Comparison of ENCODE assay signal across 14 cellular contexts in the genomic region with DNA sequence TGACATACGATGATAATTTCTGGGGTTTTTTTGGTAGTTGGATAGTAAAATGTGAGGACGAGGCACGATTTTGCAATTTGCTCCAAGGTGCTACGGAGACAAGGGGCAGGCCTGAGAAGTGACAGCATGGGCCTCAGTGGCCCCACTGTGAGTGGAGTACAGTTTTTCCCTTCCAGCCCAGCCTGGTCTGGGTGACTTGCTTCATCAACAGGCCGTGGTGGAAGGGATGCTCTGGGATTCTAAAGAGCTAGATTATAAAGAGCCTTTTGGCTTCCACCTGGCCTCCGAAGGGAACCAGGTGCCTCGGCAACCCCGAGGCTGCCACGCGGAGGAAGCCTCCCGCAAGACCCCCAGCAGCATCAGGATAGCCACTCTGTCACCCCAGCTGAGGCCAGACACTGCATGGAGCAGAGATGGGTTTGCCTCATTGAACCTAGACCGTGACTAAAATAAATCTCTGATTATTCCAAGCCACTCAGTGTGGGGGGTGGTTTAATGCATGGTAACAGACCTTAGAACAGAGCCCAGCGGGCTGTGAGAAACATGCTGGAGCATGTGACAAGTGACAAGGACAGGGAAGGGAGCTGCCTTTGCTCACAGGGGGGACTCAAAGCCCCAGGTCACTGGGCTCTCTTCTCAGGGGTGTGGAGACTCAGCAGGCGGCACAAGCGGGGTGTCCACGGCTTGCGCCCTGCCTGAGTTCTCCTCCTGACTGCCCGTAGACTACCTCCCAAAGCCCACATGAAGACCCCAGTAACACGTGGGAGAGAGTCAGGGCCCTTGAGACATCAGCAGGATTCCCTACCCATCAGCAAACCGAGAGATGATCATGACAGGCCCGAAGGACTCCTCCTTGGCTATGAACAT. TPM values are rescaled to one million over a fixed set of nuclear protein-coding genes. Genes with fewer than 3 reads are reported as not detected.
DNase-seq lines count a peak whose midpoint lies in the region; ATAC-seq and TF ChIP-seq lines count a peak whose summit lies in the region.
"Had no signal": no experiment of that assay in that cellular context is flagged by ENCODE, and none has a peak within 500 bp of the region (broad histone marks: within the 10 kb centered on the region; RNA-seq: fewer than 3 reads in every experiment).

No MANE protein-coding gene starts in this region.

- no peaks in the 10 kb centered on the region for H3K27me3 Mint-ChIP-seq in activated T-helper 2 cell treated with anti-CD3 and anti-CD28 coated beads, Interferon-gamma antibody, Interleukin-2, Interleukin-4, amounts not matched to agents 10 μg/mL and 5 μg/mL and 100 μg/mL, durations not matched to agents 14 hours and 24 hours and 36 hours (ENCODE audit: low read depth)
- H3K27me3 Mint-ChIP-seq in natural killer cell (ENCODE audit: low read depth in 2 of 2) = no peaks in the 10 kb centered on the region

- H3K4me3 ChIP-seq in Peyer's patch (no peak overlapping the region), transverse colon (no peak overlapping the region), body of pancreas (no peak overlapping the region)

- no peaks in the 10 kb centered on the region for H3K4me1 Mint-ChIP-seq in activated T-helper 2 cell treated with anti-CD3 and anti-CD28 coated beads, Interferon-gamma antibody, Interleukin-2, Interleukin-4, amounts not matched to agents 10 μg/mL and 5 μg/mL and 100 μg/mL, durations not matched to agents 14 hours and 24 hours and 36 hours (ENCODE audit: low read depth)
- H3K4me1 Mint-ChIP-seq in natural killer cell = no peaks in the 10 kb centered on the region

- no peaks in the 10 kb centered on the region for H3K27me3 ChIP-seq in Peyer's patch
- H3K27me3 ChIP-seq in transverse colon = no peaks in the 10 kb centered on the region
- H3K27me3 ChIP-seq in body of pancreas = no peaks in the 10 kb centered on the region

- H3K9me3 Mint-ChIP-seq in activated T-helper 2 cell treated with anti-CD3 and anti-CD28 coated beads, Interferon-gamma antibody, Interleukin-2, Interleukin-4, amounts not matched to agents 10 μg/mL and 5 μg/mL and 100 μg/mL, durations not matched to agents 14 hours and 24 hours and 36 hours = no peaks in the 10 kb centered on the region
- H3K9me3 Mint-ChIP-seq in natural killer cell = no peaks in the 10 kb centered on the region

- TF ChIP-seq POLR2A in Peyer's patch (IDR thresholded peaks at IDR 0.05) (no peak), transverse colon (IDR thresholded peaks at IDR 0.05) (no peak), body of pancreas (IDR thresholded peaks at IDR 0.05) (no peak)

- ATAC-seq in natural killer cell = no peak
- ATAC-seq in sciatic nerve = no peak
- ATAC-seq in body of pancreas = no peak

- no peak for TF ChIP-seq EP300 in transverse colon (IDR thresholded peaks at IDR 0.05; ENCODE audit: low read depth)

- TF ChIP-seq CTCF in Peyer's patch (IDR thresholded peaks at IDR 0.05) = no peak
- no peak for TF ChIP-seq CTCF in natural killer cell (IDR thresholded peaks at IDR 0.05)
- no peak for TF ChIP-seq CTCF in transverse colon (IDR thresholded peaks at IDR 0.05)
- no peak for TF ChIP-seq CTCF in body of pancreas (IDR thresholded peaks at IDR 0.05)

- 91 to 93% methylated on average over 3 to 21 of the region's 21 CpGs for WGBS in transverse colon (ENCODE audit: low coverage in 1 of 2), 2 donors
- WGBS in body of pancreas, 2 donors = 87 to 90% methylated on average over 20 to 21 of the region's 21 CpGs

- no peaks in the 10 kb centered on the region for H3K9me3 ChIP-seq in Peyer's patch
- no peaks in the 10 kb centered on the region for H3K9me3 ChIP-seq in transverse colon
- H3K9me3 ChIP-seq in body of pancreas = no peaks in the 10 kb centered on the region

- in situ Hi-C loops in transverse colon (cut with MboI; ENCODE audit: low pct_ligation_motif_present in 1 of 4, low pct_unique_long_range_greater_than_20kb in 1 of 4, low sequenced_read_pairs in 3 of 4) = no loop called here

- H3K36me3 Mint-ChIP-seq in activated T-helper 2 cell treated with anti-CD3 and anti-CD28 coated beads, Interferon-gamma antibody, Interleukin-2, Interleukin-4, amounts not matched to agents 10 μg/mL and 5 μg/mL and 100 μg/mL, durations not matched to agents 14 hours and 24 hours and 36 hours (ENCODE audit: low read depth) = no peaks in the 10 kb centered on the region
- H3K36me3 Mint-ChIP-seq in natural killer cell = no peaks in the 10 kb centered on the region

- no peak overlapping the region for H3K27ac Mint-ChIP-seq in activated T-helper 2 cell treated with anti-CD3 and anti-CD28 coated beads, Interferon-gamma antibody, Interleukin-2, Interleukin-4, amounts not matched to agents 10 μg/mL and 5 μg/mL and 100 μg/mL, durations not matched to agents 14 hours and 24 hours and 36 hours
- H3K27ac Mint-ChIP-seq in natural killer cell = no peak overlapping the region

- H3K27ac ChIP-seq in Peyer's patch (no peak overlapping the region), transverse colon (no peak overlapping the region), body of pancreas (no peak overlapping the region)

- no peaks in the 10 kb centered on the region for H3K36me3 ChIP-seq in Peyer's patch
- no peaks in the 10 kb centered on the region for H3K36me3 ChIP-seq in transverse colon
- peaks cover 0 to 3% of the 10 kb centered on the region in 2 donors for H3K36me3 ChIP-seq in body of pancreas (replicated peaks in 1 of 2; ENCODE audit: insufficient read depth in 1 of 2, low read depth in 2 of 2)

- DNase-seq in Peyer's patch (peak in 2 of 3 donors; percentile 6 to 30), natural killer cell (peak; percentile 12), sciatic nerve (ENCODE audit: low spot score) (peak; percentile 26), transverse colon (no peak), superior temporal gyrus (ENCODE audit: extremely low spot score) (no peak), body of pancreas (no peak)
- peak; percentile 7 for DNase-seq in activated T-helper 2 cell treated with anti-CD3 and anti-CD28 coated beads, Interferon-gamma antibody, Interleukin-2, Interleukin-4, amounts not matched to agents 10 μg/mL and 5 μg/mL and 100 μg/mL, durations not matched to agents 14 hours and 24 hours and 36 hours (ENCODE audit: low spot score)
- DNase-seq: COR-L47, EL, IMR-90, Karpas-422, MM.1S, NCI-H1092 treated with DMSO at 0.1 percent for 48 hours, NCI-H510A treated with DMSO at 0.1 percent for 48 hours had no signal

- intact Hi-C loops in activated T-helper 2 cell treated with anti-CD3 and anti-CD28 coated beads, Interferon-gamma antibody, Interleukin-2, Interleukin-4, amounts not matched to agents 10 μg/mL and 5 μg/mL and 100 μg/mL, durations not matched to agents 14 hours and 24 hours and 36 hours (cut with micrococcal nuclease) = no loop called here
- intact Hi-C loops in natural killer cell (cut with micrococcal nuclease) (no loop called here), sciatic nerve (cut with DNase I) (no loop called here), transverse colon (cut with DNase I; ENCODE audit: low total_unique reads) (no loop called here), body of pancreas (cut with DNase I) (no loop called here)

- no peaks in the 10 kb centered on the region for H3K4me1 ChIP-seq in Peyer's patch
- H3K4me1 ChIP-seq in transverse colon = peaks cover 6 to 8% (median 8%) of the 10 kb centered on the region in 4 donors
- no peaks in the 10 kb centered on the region for H3K4me1 ChIP-seq in body of pancreas

- H3K4me3 Mint-ChIP-seq in activated T-helper 2 cell treated with anti-CD3 and anti-CD28 coated beads, Interferon-gamma antibody, Interleukin-2, Interleukin-4, amounts not matched to agents 10 μg/mL and 5 μg/mL and 100 μg/mL, durations not matched to agents 14 hours and 24 hours and 36 hours (ENCODE audit: low read depth) = no peak overlapping the region
- H3K4me3 Mint-ChIP-seq in natural killer cell = no peak overlapping the region

RNA-seq across cellular contexts. Expression of a gene that starts 22.6 kb away (rescaled TPM):
- 10 to 100 TPM; 45.4 to 79.9 (median 58.5) TPM for total RNA-seq in Peyer's patch
- 13.1 and 14.7 TPM in 2 replicates for total RNA-seq in activated T-helper 2 cell treated with anti-CD3 and anti-CD28 coated beads, Interferon-gamma antibody, Interleukin-2, Interleukin-4, amounts not matched to agents 10 μg/mL and 5 μg/mL and 100 μg/mL, durations not matched to agents 14 hours and 24 hours and 36 hours
- 10 to 100 TPM; 24.2 to 29.6 (median 27.1) TPM for total RNA-seq in natural killer cell
- total RNA-seq in sciatic nerve = 42.8 TPM
- total RNA-seq in transverse colon = 10 to 100 TPM; 22.7 to 41.5 (median 29.1) TPM
- total RNA-seq in body of pancreas = 10 to 100 TPM; 27.4 to 41.0 TPM

Comparison
In these comparisons a context has a peak if more than half of its experiments do, and no peak if none do; other contexts are left out.
1. DNase-seq: peak in Peyer's patch (2 of 3), activated T-helper 2 cell treated with anti-CD3 and anti-CD28 coated beads, Interferon-gamma antibody, Interleukin-2, Interleukin-4, amounts not matched to agents 10 μg/mL and 5 μg/mL and 100 μg/mL, durations not matched to agents 14 hours and 24 hours and 36 hours (single experiment), natural killer cell (single experiment) and sciatic nerve (single experiment); none in transverse colon (single experiment), superior temporal gyrus (single experiment) and body of pancreas (0 of 4).